In genomic region chr1:6384962-6385672, GRCh38 we compare ENCODE assay signal across 9 cellular contexts. TPM values are rescaled to one million over a fixed set of nuclear protein-coding genes. Genes with fewer than 3 reads are reported as not detected.
DNase-seq lines count a peak whose midpoint lies in the region; ATAC-seq, FAIRE-seq and TF ChIP-seq lines count a peak whose summit lies in the region.
"Had no signal": no experiment of that assay in that cellular context is flagged by ENCODE, and none has a peak within 500 bp of the region (broad histone marks: within the 10 kb centered on the region; RNA-seq: fewer than 3 reads in every experiment).

No MANE protein-coding gene starts in this region.

- peak; percentile 76 to 98 (median 96) for ATAC-seq in pancreas

- CTCF ChIA-PET in OCI-LY7 (lab: Charles Lee; ENCODE audit: unreplicated experiment) = no interaction called here

- no TSS peak for BruUV-seq in OCI-LY7 (replicated peaks; lab: Mats Ljungman, UMichigan)

- H3K27ac ChIP-seq in pancreas (no peak overlapping the region), OCI-LY7 (ENCODE audit: low read depth, low read length, poor library complexity, severe bottlenecking) (no peak overlapping the region)

- H3K36me3 ChIP-seq in adipocyte (ENCODE audit: control insufficient read depth, insufficient read depth, low read length, severe bottlenecking) (no peaks in the 10 kb centered on the region), pancreas (no peaks in the 10 kb centered on the region), OCI-LY7 (ENCODE audit: insufficient read depth, low read length) (peaks cover 7% of the 10 kb centered on the region; the same call in 1 of the 2 replicates)

- intact Hi-C loops in pancreas (cut with DNase I) (no loop called here), OCI-LY7 (cut with micrococcal nuclease; ENCODE audit: unreplicated experiment) (no loop called here)

- 64 to 66% methylated on average over 16 of the region's 16 CpGs for WGBS in pancreas, 2 donors

- no peaks in the 10 kb centered on the region for H3K9me2 ChIP-seq in OCI-LY7 (ENCODE audit: insufficient read depth, low read length)

- H3K9me3 ChIP-seq in adipocyte (ENCODE audit: control insufficient read depth, low read length) (peaks cover under 1% of the 10 kb centered on the region), pancreas (no peaks in the 10 kb centered on the region), OCI-LY7 (ENCODE audit: low read length) (peaks cover 8% of the 10 kb centered on the region)

- H3K4me3 ChIP-seq in adipocyte (ENCODE audit: low read length) = peak overlapping the region; percentile 37
- no peak overlapping the region for H3K4me3 ChIP-seq in pancreas
- no peak overlapping the region for H3K4me3 ChIP-seq in OCI-LY7 (ENCODE audit: low read depth, low read length, poor library complexity, severe bottlenecking)

- H3K79me2 ChIP-seq in OCI-LY7 (ENCODE audit: insufficient read depth, low read depth, low read length) = peaks cover 18% of the 10 kb centered on the region

- H3K4me1 ChIP-seq in adipocyte (ENCODE audit: control insufficient read depth, insufficient read depth, low read length) (no peaks in the 10 kb centered on the region), pancreas (peaks cover 0 to 10% (median 0%) of the 10 kb centered on the region in 3 donors), OCI-LY7 (ENCODE audit: insufficient read depth, low read length, poor library complexity, severe bottlenecking) (no peaks in the 10 kb centered on the region)

- no peaks in the 10 kb centered on the region for H4K20me1 ChIP-seq in OCI-LY7 (ENCODE audit: insufficient read depth, low read length)

- DNase-seq in DMS79 (lab: John Stamatoyannopoulos, UW) (peak; percentile 58), adipocyte (ENCODE audit: low read depth) (peak; percentile 24), globus pallidus (ENCODE audit: low spot score) (peak; percentile 92), pancreas (peak in 5 of 6 donors; percentile 46 to 94 (median 89)), A172 (ENCODE audit: low spot score) (no peak), OCI-LY7 (ENCODE audit: low spot score) (no peak), SHP77 treated with DMSO at 0.1 percent for 48 hours (lab: John Stamatoyannopoulos, UW) (no peak)
- DNase-seq in stimulated activated naive CD4-positive, alpha-beta T cell (lab: John Stamatoyannopoulos, UW) = no peak
- DNase-seq: activated T-cell treated with anti-CD3 and anti-CD28 coated beads, Interleukin-2, amount 50 U/mL, for 1 hour had no signal

- no peak for TF ChIP-seq CTCF in pancreas (IDR thresholded peaks at IDR 0.05)
- no peak for TF ChIP-seq CTCF in OCI-LY7 (conservative IDR thresholded peaks at IDR 0.05; ENCODE audit: low read length)

- no peak for FAIRE-seq in pancreas (lab: Jason Lieb, UNC)

- no peaks in the 10 kb centered on the region for H3K27me3 ChIP-seq in adipocyte (replicated peaks; ENCODE audit: control insufficient read depth, insufficient read depth, low read length)
- H3K27me3 ChIP-seq in pancreas = no peaks in the 10 kb centered on the region

- H3K4me2 ChIP-seq in OCI-LY7 (ENCODE audit: low read length) = no peak overlapping the region

- no peak overlapping the region for H2AFZ ChIP-seq in OCI-LY7 (ENCODE audit: low read length)

- POLR2A ChIA-PET in OCI-LY7 (lab: Charles Lee) = interaction anchor here (0.7 kb wide), 1 partner anchor 260 kb away, joined by 3 read pairs; no protein-coding TSS in a partner anchor

- H3K9ac ChIP-seq in adipocyte (ENCODE audit: low read length) = peak overlapping the region; percentile 40

RNA-seq across cellular contexts. Expression of gene ACOT7, which starts 8.4 kb away (rescaled TPM):
- total RNA-seq in pancreas (1 to 10 TPM; 3.1 to 7.6 (median 5.2) TPM), OCI-LY7 (2022) (50.5 and 53.6 TPM in 2 replicates)
- 1 to 10 TPM; 3.8 to 7.0 TPM for polyA plus RNA-seq in pancreas
- total RNA-seq in A172 (2014; rRNA removed; shearing (Covaris generic)) = 44.2 and 55.3 TPM in 2 replicates
- 16.8 and 23.4 TPM in 2 replicates for total RNA-seq in OCI-LY7 (2014; rRNA removed; shearing (Covaris generic))

RNA-seq across cellular contexts. Expression of gene HES2, which starts 34.6 kb away (rescaled TPM):
- under 1 TPM in 3 of 6 donors, not detected in 3; 0.03 to 0.31 (median 0.09) TPM for total RNA-seq in pancreas
- polyA plus RNA-seq in pancreas = not detected
- 2.0 and 3.9 TPM in 2 replicates for total RNA-seq in A172 (2014; rRNA removed; shearing (Covaris generic))
- not detected in 2 replicates for total RNA-seq in OCI-LY7 (2014; rRNA removed; shearing (Covaris generic))
- total RNA-seq in OCI-LY7 (2022) = not detected in 2 replicates

RNA-seq across cellular contexts. Expression of gene ESPN, which starts 39.5 kb away (rescaled TPM):
- 1 to 10 TPM in 1 of 6 donors, under 1 TPM in 5; 0.31 to 2.5 (median 0.68) TPM for total RNA-seq in pancreas
- polyA plus RNA-seq in pancreas = under 1 TPM; 0.28 to 0.99 TPM
- total RNA-seq in A172 (2014; rRNA removed; shearing (Covaris generic)) = 4.0 TPM in 1 of 2 replicates, not detected in the other
- not detected in 2 replicates for total RNA-seq in OCI-LY7 (2014; rRNA removed; shearing (Covaris generic))
- not detected in 2 replicates for total RNA-seq in OCI-LY7 (2022)

Comparison
In these comparisons a context has a peak if more than half of its experiments do, and no peak if none do; other contexts are left out.
1. DNase-seq: peak in DMS79 (single experiment), adipocyte (single experiment), globus pallidus (single experiment) and pancreas (5 of 6); none in A172 (single experiment), stimulated activated naive CD4-positive, alpha-beta T cell (0 of 6), OCI-LY7 (single experiment) and SHP77 treated with DMSO at 0.1 percent for 48 hours (single experiment).